Comparison of ENCODE assay signal across 8 cellular contexts in genomic region chr5:147782053-147783028, GRCh38. TPM values are rescaled to one million over a fixed set of nuclear protein-coding genes. Genes with fewer than 3 reads are reported as not detected.
DNase-seq lines count a peak whose midpoint lies in the region; ATAC-seq and TF ChIP-seq lines count a peak whose summit lies in the region.

JAKMIP2 (minus strand) TSS chr5:147782728; CDS start chr5:147671806, 110,922 bp downstream.

- intact Hi-C loops in activated T-helper 2 cell treated with anti-CD3 and anti-CD28 coated beads, Interferon-gamma antibody, Interleukin-2, Interleukin-4, amounts not matched to agents 10 μg/mL and 5 μg/mL and 100 μg/mL, durations not matched to agents 14 hours and 24 hours and 36 hours (cut with micrococcal nuclease): loop anchor here (1.0 kb wide), 1 partner anchor 40 kb away; no protein-coding TSS in a partner anchor

- peaks cover 3% of the 10 kb centered on the region for H3K36me3 Mint-ChIP-seq in activated T-helper 2 cell treated with anti-CD3 and anti-CD28 coated beads, Interferon-gamma antibody, Interleukin-2, Interleukin-4, amounts not matched to agents 10 μg/mL and 5 μg/mL and 100 μg/mL, durations not matched to agents 14 hours and 24 hours and 36 hours (ENCODE audit: low read depth)

- H3K79me2 ChIP-seq in OCI-LY3 (ENCODE audit: low read length): no peaks in the 10 kb centered on the region

- H3K4me2 ChIP-seq in OCI-LY3 (ENCODE audit: low read length): peak within 1 kb of the TSS; percentile 72

- H3K4me3 Mint-ChIP-seq in activated T-helper 2 cell treated with anti-CD3 and anti-CD28 coated beads, Interferon-gamma antibody, Interleukin-2, Interleukin-4, amounts not matched to agents 10 μg/mL and 5 μg/mL and 100 μg/mL, durations not matched to agents 14 hours and 24 hours and 36 hours (ENCODE audit: low read depth): peak within 1 kb of the TSS; percentile 93

- H3K9ac ChIP-seq in OCI-LY3 (ENCODE audit: low read length): peak within 1 kb of the TSS; percentile 15; the same call in 1 of the 2 replicates

- no peaks in the 10 kb centered on the region for H4K20me1 ChIP-seq in OCI-LY3 (ENCODE audit: insufficient read depth, low read length)

- peaks cover under 1% of the 10 kb centered on the region for H3K9me3 Mint-ChIP-seq in activated T-helper 2 cell treated with anti-CD3 and anti-CD28 coated beads, Interferon-gamma antibody, Interleukin-2, Interleukin-4, amounts not matched to agents 10 μg/mL and 5 μg/mL and 100 μg/mL, durations not matched to agents 14 hours and 24 hours and 36 hours

- H3K27ac Mint-ChIP-seq in activated T-helper 2 cell treated with anti-CD3 and anti-CD28 coated beads, Interferon-gamma antibody, Interleukin-2, Interleukin-4, amounts not matched to agents 10 μg/mL and 5 μg/mL and 100 μg/mL, durations not matched to agents 14 hours and 24 hours and 36 hours: peak within 1 kb of the TSS; percentile 92

- H3K27me3 Mint-ChIP-seq in activated T-helper 2 cell treated with anti-CD3 and anti-CD28 coated beads, Interferon-gamma antibody, Interleukin-2, Interleukin-4, amounts not matched to agents 10 μg/mL and 5 μg/mL and 100 μg/mL, durations not matched to agents 14 hours and 24 hours and 36 hours (ENCODE audit: low read depth): peaks cover 15% of the 10 kb centered on the region

- no peak within 1 kb of the TSS for H3K27ac ChIP-seq in OCI-LY3 (ENCODE audit: low read length)
- no peak within 1 kb of the TSS for H3K27ac ChIP-seq in foreskin keratinocyte

- H3K4me1 Mint-ChIP-seq in activated T-helper 2 cell treated with anti-CD3 and anti-CD28 coated beads, Interferon-gamma antibody, Interleukin-2, Interleukin-4, amounts not matched to agents 10 μg/mL and 5 μg/mL and 100 μg/mL, durations not matched to agents 14 hours and 24 hours and 36 hours (ENCODE audit: low read depth): peaks cover 25% of the 10 kb centered on the region

- H2AFZ ChIP-seq in OCI-LY3 (ENCODE audit: low read depth, low read length): peak within 1 kb of the TSS; percentile 75; the same call in 1 of the 2 replicates

- H3K4me1 ChIP-seq in OCI-LY3 (ENCODE audit: low read length) (no peaks in the 10 kb centered on the region), foreskin keratinocyte (no peaks in the 10 kb centered on the region)

- H3K9me3 ChIP-seq in OCI-LY3 (ENCODE audit: insufficient read depth, low read length): no peaks in the 10 kb centered on the region

- no peaks in the 10 kb centered on the region for H3K27me3 ChIP-seq in OCI-LY3 (ENCODE audit: low read depth, low read length)
- H3K27me3 ChIP-seq in foreskin keratinocyte: peaks cover 20% of the 10 kb centered on the region

- peak; percentile 18 for DNase-seq in AG20443 (ENCODE audit: low spot score)
- DNase-seq in HuH-7 (ENCODE audit: low spot score): peak; percentile 20
- DNase-seq in activated T-helper 2 cell treated with anti-CD3 and anti-CD28 coated beads, Interferon-gamma antibody, Interleukin-2, Interleukin-4, amounts not matched to agents 10 μg/mL and 5 μg/mL and 100 μg/mL, durations not matched to agents 14 hours and 24 hours and 36 hours (ENCODE audit: low spot score): peak; percentile 90
- no peak for DNase-seq in foreskin keratinocyte
- DNase-seq in non-pigmented ciliary epithelial cell (ENCODE audit: low read depth): peak; percentile 77
- peak; percentile 6 for DNase-seq in stromal cell of bone marrow (ENCODE audit: low read depth)

- TF ChIP-seq CTCF in OCI-LY3 (IDR thresholded peaks at IDR 0.05; ENCODE audit: low read depth, low read length): no peak
- no peak for TF ChIP-seq CTCF in foreskin keratinocyte (conservative IDR thresholded peaks at IDR 0.05)

- H3K36me3 ChIP-seq in OCI-LY3 (replicated peaks; ENCODE audit: low read depth, low read length): no peaks in the 10 kb centered on the region

- peak within 1 kb of the TSS; percentile 76 for H3K4me3 ChIP-seq in OCI-LY3 (ENCODE audit: low read length)

- ATAC-seq in GM19438 (IDR thresholded peaks at IDR 0.05; ENCODE audit: low read depth, unreplicated experiment) (peak; percentile 83), foreskin keratinocyte (peak; percentile 61)

RNA-seq across cellular contexts. Expression of gene JAKMIP2, which starts in this region (rescaled TPM):
- 4.1 and 4.9 TPM in 2 replicates for total RNA-seq in activated T-helper 2 cell treated with anti-CD3 and anti-CD28 coated beads, Interferon-gamma antibody, Interleukin-2, Interleukin-4, amounts not matched to agents 10 μg/mL and 5 μg/mL and 100 μg/mL, durations not matched to agents 14 hours and 24 hours and 36 hours
- not detected in 2 replicates for total RNA-seq in foreskin keratinocyte
- not detected in 2 replicates for polyA plus RNA-seq in foreskin keratinocyte

Comparison
In these comparisons a context has a peak if more than half of its experiments do, and no peak if none do; other contexts are left out.
1. Peak in ATAC-seq in foreskin keratinocyte; RNA of the gene not detected or under 1 TPM.
2. DNase-seq: peak in AG20443 (single experiment), HuH-7 (single experiment), activated T-helper 2 cell treated with anti-CD3 and anti-CD28 coated beads, Interferon-gamma antibody, Interleukin-2, Interleukin-4, amounts not matched to agents 10 μg/mL and 5 μg/mL and 100 μg/mL, durations not matched to agents 14 hours and 24 hours and 36 hours (single experiment), non-pigmented ciliary epithelial cell (single experiment) and stromal cell of bone marrow (single experiment); none in foreskin keratinocyte (0 of 2).